1 cellular context compared by ENCODE assay signal in genomic region chr15:90478981-90479481, GRCh38.
TF ChIP-seq lines count a peak whose summit lies in the region.

No MANE protein-coding gene starts in this region.

TF ChIP-seq in HepG2, 621 proteins besides CTCF, POLR2A, EP300 and RAD21 (continued from another document):
- no peak for TF ChIP-seq REST (IDR thresholded peaks at IDR 0.05; ENCODE audit: borderline replicate concordance in 1 of 2, low read depth in 1 of 2, low read length in 2 of 2)
- TF ChIP-seq ZNF33A (CRISPR knock-in tag; IDR thresholded peaks at IDR 0.05; ENCODE audit: borderline replicate concordance), result no peak
- no peak for TF ChIP-seq ZNF576 (CRISPR knock-in tag; IDR thresholded peaks at IDR 0.05)
- no peak for TF ChIP-seq TOE1 (CRISPR knock-in tag; IDR thresholded peaks at IDR 0.05)
- no peak for TF ChIP-seq ZNF652 (CRISPR knock-in tag; IDR thresholded peaks at IDR 0.05; ENCODE audit: borderline replicate concordance, low read depth)
- TF ChIP-seq ZNF234 (CRISPR knock-in tag; conservative IDR thresholded peaks at IDR 0.05), result no peak
